ENCODE assay signal across 14 cellular contexts in genomic region chr2:100285691-100286090, GRCh38. TPM values are rescaled to one million over a fixed set of nuclear protein-coding genes. Genes with fewer than 3 reads are reported as not detected.
DNase-seq lines count a peak whose midpoint lies in the region; ATAC-seq, FAIRE-seq and TF ChIP-seq lines count a peak whose summit lies in the region.
"Had no signal": no experiment of that assay in that cellular context is flagged by ENCODE, and none has a peak within 500 bp of the region (broad histone marks: within the 10 kb centered on the region; RNA-seq: fewer than 3 reads in every experiment).

No MANE protein-coding gene starts in this region.

- intact Hi-C loops in MCF 10A (cut with micrococcal nuclease): no loop called here
- intact Hi-C loops in breast epithelium (cut with DNase I; ENCODE audit: low total_unique reads): no loop called here
- intact Hi-C loops in aorta (cut with DNase I): no loop called here

- POLR2A ChIA-PET in MCF 10A (lab: Yijun Ruan, JAX): no interaction called here

- H3K36me3 Mint-ChIP-seq in MCF 10A (ENCODE audit: insufficient read depth, unreplicated experiment): no peaks in the 10 kb centered on the region
- H3K36me3 Mint-ChIP-seq: activated CD8-positive, alpha-beta memory T cell treated with anti-CD3 and anti-CD28 coated beads, Interleukin-2, amount 10 ng/mL, durations not matched to agents 7 days and 5 days; IgD-negative memory B cell had no signal

- no peak overlapping the region for H3K4me3 ChIP-seq in breast epithelium
- H3K4me3 ChIP-seq in bronchial epithelial cell (ENCODE audit: low read depth, low read length): no peak overlapping the region
- H3K4me3 ChIP-seq in aorta (ENCODE audit: low read length in 2 of 2): no peak overlapping the region

- H3K36me3 ChIP-seq in breast epithelium (no peaks in the 10 kb centered on the region), bronchial epithelial cell (ENCODE audit: control insufficient read depth, insufficient read depth, low read length) (no peaks in the 10 kb centered on the region), aorta (ENCODE audit: control insufficient read depth in 1 of 2, insufficient read depth in 2 of 2, low read length in 1 of 2) (peaks cover 0 to 10% of the 10 kb centered on the region in 2 donors)

- H3K4me1 Mint-ChIP-seq in MCF 10A (ENCODE audit: insufficient read depth, unreplicated experiment): peaks cover 18% of the 10 kb centered on the region

- no peak overlapping the region for H3K4me3 Mint-ChIP-seq in MCF 10A (ENCODE audit: unreplicated experiment)
- H3K4me3 Mint-ChIP-seq: activated CD8-positive, alpha-beta memory T cell treated with anti-CD3 and anti-CD28 coated beads, Interleukin-2, amount 10 ng/mL, durations not matched to agents 7 days and 5 days; activated naive CD8-positive, alpha-beta T cell treated with anti-CD3 and anti-CD28 coated beads, Interleukin-2, amount 50 U/mL, for 24 hours; IgD-negative memory B cell; T-helper 2 cell treated with Interferon-gamma antibody and Interleukin-4, amounts not matched to agents 5 μg/mL and 100 μg/mL, for 36 hours had no signal

- no peak overlapping the region for H3K27ac Mint-ChIP-seq in MCF 10A (ENCODE audit: low read depth, unreplicated experiment)
- H3K27ac Mint-ChIP-seq: activated CD8-positive, alpha-beta memory T cell treated with anti-CD3 and anti-CD28 coated beads, Interleukin-2, amount 10 ng/mL, durations not matched to agents 7 days and 5 days; activated naive CD8-positive, alpha-beta T cell treated with anti-CD3 and anti-CD28 coated beads, Interleukin-2, amount 50 U/mL, for 24 hours; IgD-negative memory B cell; T-helper 2 cell treated with Interferon-gamma antibody and Interleukin-4, amounts not matched to agents 5 μg/mL and 100 μg/mL, for 36 hours had no signal

- no peaks in the 10 kb centered on the region for H3K9me3 ChIP-seq in breast epithelium
- no peaks in the 10 kb centered on the region for H3K9me3 ChIP-seq in aorta (ENCODE audit: control insufficient read depth, low read length)

- H3K27ac ChIP-seq in breast epithelium (peak overlapping the region in 1 of 2 donors; percentile 65), aorta (ENCODE audit: low read depth in 1 of 2, low read length in 2 of 2) (no peak overlapping the region)

- CTCF ChIA-PET in MCF 10A (lab: Yijun Ruan, JAX): interaction anchor here (0.6 to 7.7 kb wide), 3 partner anchors 18 to 95 kb away, joined by 3 to 90 read pairs (median 6); no protein-coding TSS in a partner anchor

- TF ChIP-seq CTCF in MCF 10A (IDR thresholded peaks at IDR 0.05; ENCODE audit: unreplicated experiment) (no peak), breast epithelium (IDR thresholded peaks at IDR 0.05) (no peak), bronchial epithelial cell (IDR thresholded peaks at IDR 0.05; ENCODE audit: insufficient read depth, low read length, severe bottlenecking) (no peak)

- no TSS peak for BruUV-seq in MCF 10A (replicated peaks; lab: Mats Ljungman, UMichigan)

- peaks cover 15% of the 10 kb centered on the region for H3K27me3 Mint-ChIP-seq in MCF 10A (ENCODE audit: insufficient read depth, unreplicated experiment)

- ATAC-seq in aorta (ENCODE audit: low FRiP score): peak; percentile 14
- no peak for ATAC-seq in HG02981 (IDR thresholded peaks at IDR 0.05; ENCODE audit: unreplicated experiment)
- ATAC-seq in GM19467 (IDR thresholded peaks at IDR 0.05; ENCODE audit: unreplicated experiment): no peak
- ATAC-seq: activated CD8-positive, alpha-beta memory T cell treated with anti-CD3 and anti-CD28 coated beads, Interleukin-2, amount 10 ng/mL, durations not matched to agents 7 days and 5 days; activated naive CD8-positive, alpha-beta T cell treated with anti-CD3 and anti-CD28 coated beads, Interleukin-2, amount 50 U/mL, for 24 hours had no signal

- FAIRE-seq in bronchial epithelial cell (lab: Jason Lieb, UNC): no peak

- 67 to 69% methylated on average over 6 of the region's 6 CpGs for WGBS in aorta, 2 donors

- H3K9me3 Mint-ChIP-seq in MCF 10A (ENCODE audit: unreplicated experiment): no peaks in the 10 kb centered on the region
- H3K9me3 Mint-ChIP-seq: activated naive CD8-positive, alpha-beta T cell treated with anti-CD3 and anti-CD28 coated beads, Interleukin-2, amount 50 U/mL, for 24 hours; IgD-negative memory B cell; T-helper 2 cell treated with Interferon-gamma antibody and Interleukin-4, amounts not matched to agents 5 μg/mL and 100 μg/mL, for 36 hours had no signal

- TF ChIP-seq POLR2A in breast epithelium (IDR thresholded peaks at IDR 0.05): no peak

- H3K4me1 ChIP-seq in breast epithelium (no peaks in the 10 kb centered on the region), aorta (ENCODE audit: control insufficient read depth in 1 of 2, insufficient read depth in 2 of 2, low read length in 2 of 2) (no peaks in the 10 kb centered on the region)

- H3K27me3 ChIP-seq in breast epithelium (no peaks in the 10 kb centered on the region), bronchial epithelial cell (ENCODE audit: control insufficient read depth, insufficient read depth, low read length) (peaks cover 5% of the 10 kb centered on the region), aorta (ENCODE audit: control insufficient read depth in 1 of 2, insufficient read depth in 2 of 2, low read length in 1 of 2) (no peaks in the 10 kb centered on the region)

- DNase-seq in MCF 10A (ENCODE audit: unreplicated experiment) (peak; percentile 6), breast epithelium (ENCODE audit: low spot score in 2 of 2) (no peak), bronchial epithelial cell (ENCODE audit: low read depth) (peak; percentile 37), left kidney (ENCODE audit: low read depth, low spot score) (peak; percentile 62), aorta (no peak), cerebellar nuclear complex (lab: John Stamatoyannopoulos, UW) (no peak)
- DNase-seq: activated CD8-positive, alpha-beta memory T cell treated with anti-CD3 and anti-CD28 coated beads, Interleukin-2, amount 10 ng/mL, durations not matched to agents 7 days and 5 days; activated naive CD8-positive, alpha-beta T cell treated with anti-CD3 and anti-CD28 coated beads, Interleukin-2, amount 50 U/mL, for 24 hours; NCI-H2081; occipital lobe had no signal

RNA-seq across cellular contexts. Expression of gene LONRF2, which starts 36.6 kb away (rescaled TPM):
- total RNA-seq in MCF 10A (2022): not detected in 2 replicates
- total RNA-seq in breast epithelium: 10 to 100 TPM in 2 of 3 donors, 1 to 10 TPM in 1; 5.1 to 24.9 (median 19.9) TPM
- total RNA-seq in bronchial epithelial cell: under 0.01 TPM in 1 of 2 replicates, not detected in the other
- 10 to 100 TPM; 10.3 to 10.9 TPM for total RNA-seq in aorta
- under 1 TPM; 0.43 to 0.75 TPM for polyA plus RNA-seq in aorta
- polyA plus RNA-seq: IgD-negative memory B cell had no signal

Comparison
In these comparisons a context has a peak if more than half of its experiments do, and no peak if none do; other contexts are left out.
1. DNase-seq: peak in MCF 10A (single experiment), bronchial epithelial cell (single experiment) and left kidney (single experiment); none in breast epithelium (0 of 2), aorta (0 of 2) and cerebellar nuclear complex (0 of 2).